Comparison of ENCODE assay signal across 16 cellular contexts in genomic region chr4:14348506-14348905, GRCh38.
DNase-seq lines count a peak whose midpoint lies in the region; ATAC-seq and TF ChIP-seq lines count a peak whose summit lies in the region.
"Had no signal": no experiment of that assay in that cellular context is flagged by ENCODE, and none has a peak within 500 bp of the region (broad histone marks: within the 10 kb centered on the region; RNA-seq: fewer than 3 reads in every experiment).

No MANE protein-coding gene starts in this region.

- peaks cover 5% of the 10 kb centered on the region for H3K36me3 Mint-ChIP-seq in MCF 10A (ENCODE audit: insufficient read depth, unreplicated experiment)
- no peaks in the 10 kb centered on the region for H3K36me3 Mint-ChIP-seq in WTC11

- POLR2A ChIA-PET in MCF 10A (lab: Yijun Ruan, JAX) = interaction anchor here (0.9 to 1.3 kb wide), 3 partner anchors 13 to 654 kb away, joined by 3 to 5 read pairs (median 4); no protein-coding TSS in a partner anchor
- POLR2A ChIA-PET in WTC11 (lab: Charles Lee) = no interaction called here

- intact Hi-C loops in MCF 10A (cut with micrococcal nuclease) = no loop called here
- intact Hi-C loops in breast epithelium (cut with DNase I; ENCODE audit: low total_unique reads) = no loop called here

- no peaks in the 10 kb centered on the region for H3K36me3 ChIP-seq in breast epithelium

- H3K4me3 Mint-ChIP-seq in MCF 10A (ENCODE audit: unreplicated experiment) (no peak overlapping the region), WTC11 (no peak overlapping the region)

- DNase-seq in MCF 10A (ENCODE audit: unreplicated experiment) = peak; percentile 22
- no peak for DNase-seq in breast epithelium (ENCODE audit: low spot score in 2 of 2)
- DNase-seq in astrocyte of the spinal cord (ENCODE audit: low read depth, low spot score) = peak; percentile 20
- DNase-seq in fibroblast of villous mesenchyme (ENCODE audit: low read depth) = peak; percentile 9
- no peak for DNase-seq in WTC11 (ENCODE audit: low spot score)
- DNase-seq in activated CD4-positive, alpha-beta T cell treated with anti-CD3 and anti-CD28 coated beads, Interleukin-2, amount 50 U/mL, for 1 hour = no peak
- DNase-seq in iPS-NIHi7 (ENCODE audit: extremely low spot score) = no peak
- DNase-seq: KBM-7, NCI-H1092 treated with DMSO at 0.1 percent for 48 hours, NCI-H1694, NCI-H2107, NCI-H226, NCI-H526 treated with DMSO at 0.1 percent for 48 hours had no signal

- no peak overlapping the region for H3K27ac ChIP-seq in breast epithelium
- H3K27ac ChIP-seq: 22Rv1, C4-2B had no signal

- CTCF ChIA-PET in MCF 10A (lab: Yijun Ruan, JAX) = interaction anchor here (0.7 kb wide), 1 partner anchor 694 kb away, joined by 3 read pairs; no protein-coding TSS in a partner anchor
- CTCF ChIA-PET in WTC11 (lab: Charles Lee) = no interaction called here

- no peak for ATAC-seq in HG03108 (IDR thresholded peaks at IDR 0.05; ENCODE audit: unreplicated experiment)
- no peak for ATAC-seq in WTC11

- H3K9me3 Mint-ChIP-seq in MCF 10A (ENCODE audit: unreplicated experiment) = peaks cover 8% of the 10 kb centered on the region
- H3K9me3 Mint-ChIP-seq in WTC11 = no peaks in the 10 kb centered on the region

- TF ChIP-seq CTCF in MCF 10A (IDR thresholded peaks at IDR 0.05; ENCODE audit: unreplicated experiment) (no peak), breast epithelium (IDR thresholded peaks at IDR 0.05) (no peak), astrocyte of the spinal cord (IDR thresholded peaks at IDR 0.05; ENCODE audit: low read depth, low read length) (no peak), fibroblast of villous mesenchyme (IDR thresholded peaks at IDR 0.05; ENCODE audit: insufficient read depth, low read depth, low read length) (no peak), WTC11 (IDR thresholded peaks at IDR 0.05) (no peak)

- H3K27me3 Mint-ChIP-seq in MCF 10A (ENCODE audit: insufficient read depth, unreplicated experiment) (no peaks in the 10 kb centered on the region), WTC11 (ENCODE audit: low read depth) (no peaks in the 10 kb centered on the region)

- no peak for TF ChIP-seq POLR2A in breast epithelium (IDR thresholded peaks at IDR 0.05)

- BruUV-seq in MCF 10A (replicated peaks; lab: Mats Ljungman, UMichigan) = no TSS peak

- no peaks in the 10 kb centered on the region for H3K9me3 ChIP-seq in breast epithelium

- no peaks in the 10 kb centered on the region for H3K4me1 ChIP-seq in breast epithelium

- H3K27me3 ChIP-seq in breast epithelium = no peaks in the 10 kb centered on the region

- in situ Hi-C loops in astrocyte of the spinal cord (cut with HindIII; ENCODE audit: low sequenced_read_pairs) = no loop called here

- H3K4me1 Mint-ChIP-seq in MCF 10A (ENCODE audit: insufficient read depth, unreplicated experiment) (peaks cover 8% of the 10 kb centered on the region), WTC11 (peaks cover 6% of the 10 kb centered on the region)

- H3K27ac Mint-ChIP-seq in MCF 10A (ENCODE audit: low read depth, unreplicated experiment) = no peak overlapping the region
- no peak overlapping the region for H3K27ac Mint-ChIP-seq in WTC11

- H3K4me3 ChIP-seq in breast epithelium (no peak overlapping the region), astrocyte of the spinal cord (ENCODE audit: low read depth, low read length) (no peak overlapping the region), fibroblast of villous mesenchyme (ENCODE audit: low read depth, low read length) (no peak overlapping the region)

TF ChIP-seq in WTC11, 78 proteins besides CTCF, POLR2A, EP300 and RAD21:
- TF ChIP-seq TP53 (CRISPR knock-in tag; IDR thresholded peaks at IDR 0.05) = no peak
- no peak for TF ChIP-seq ETV6 (CRISPR knock-in tag; IDR thresholded peaks at IDR 0.05)
- no peak for TF ChIP-seq SOX15 (CRISPR knock-in tag; IDR thresholded peaks at IDR 0.05)
- no peak for TF ChIP-seq JAZF1 (CRISPR knock-in tag; IDR thresholded peaks at IDR 0.05)
- TF ChIP-seq MLX (CRISPR knock-in tag; IDR thresholded peaks at IDR 0.05) = no peak
- no peak for TF ChIP-seq ZNF121 (CRISPR knock-in tag; IDR thresholded peaks at IDR 0.05)
- no peak for TF ChIP-seq ATF1 (CRISPR knock-in tag; IDR thresholded peaks at IDR 0.05)
- TF ChIP-seq SMAD3 (CRISPR knock-in tag; IDR thresholded peaks at IDR 0.05; ENCODE audit: borderline replicate concordance) = no peak
- TF ChIP-seq PRDM15 (CRISPR knock-in tag; IDR thresholded peaks at IDR 0.05) = no peak
- TF ChIP-seq USF1 (CRISPR knock-in tag; IDR thresholded peaks at IDR 0.05) = no peak
- TF ChIP-seq JUN (CRISPR knock-in tag; IDR thresholded peaks at IDR 0.05) = no peak
- TF ChIP-seq CREB1 (CRISPR knock-in tag; IDR thresholded peaks at IDR 0.05) = no peak
- no peak for TF ChIP-seq OVOL2 (CRISPR knock-in tag; IDR thresholded peaks at IDR 0.05; ENCODE audit: borderline replicate concordance)
- TF ChIP-seq ATF2 (CRISPR knock-in tag; IDR thresholded peaks at IDR 0.05; ENCODE audit: borderline replicate concordance, low read depth) = no peak
TF ChIP-seq in WTC11: peak in this region for 0.

Comparison
In these comparisons a context has a peak if more than half of its experiments do, and no peak if none do; other contexts are left out.
1. DNase-seq: peak in MCF 10A (single experiment), astrocyte of the spinal cord (single experiment) and fibroblast of villous mesenchyme (single experiment); none in breast epithelium (0 of 2), WTC11 (single experiment), activated CD4-positive, alpha-beta T cell treated with anti-CD3 and anti-CD28 coated beads, Interleukin-2, amount 50 U/mL, for 1 hour (single experiment) and iPS-NIHi7 (single experiment).